Comparison of ENCODE assay signal across 9 cellular contexts in genomic region chr1:201999625-202000238, GRCh38. TPM values are rescaled to one million over a fixed set of nuclear protein-coding genes. Genes with fewer than 3 reads are reported as not detected.
DNase-seq lines count a peak whose midpoint lies in the region; ATAC-seq and TF ChIP-seq lines count a peak whose summit lies in the region.
"Had no signal": no experiment of that assay in that cellular context is flagged by ENCODE, and none has a peak within 500 bp of the region (broad histone marks: within the 10 kb centered on the region; RNA-seq: fewer than 3 reads in every experiment).

No MANE protein-coding gene starts in this region.

- H3K4me1 ChIP-seq in RWPE2 (ENCODE audit: insufficient read depth, poor library complexity, severe bottlenecking) (no peaks in the 10 kb centered on the region), colonic mucosa (no peaks in the 10 kb centered on the region)

- H3K9me3 ChIP-seq in RWPE2 (ENCODE audit: severe bottlenecking): no peaks in the 10 kb centered on the region
- H3K9me3 ChIP-seq in colonic mucosa: no peaks in the 10 kb centered on the region

- H3K9ac ChIP-seq in colonic mucosa (ENCODE audit: low read depth in 2 of 2, low read length in 2 of 2): no peak overlapping the region

- H3K36me3 ChIP-seq in RWPE2 (ENCODE audit: low read depth) (peaks cover 90% of the 10 kb centered on the region), colonic mucosa (peaks cover 16% of the 10 kb centered on the region)

- H3K27me3 ChIP-seq in RWPE2 (ENCODE audit: insufficient read depth, poor library complexity, severe bottlenecking) (no peaks in the 10 kb centered on the region), colonic mucosa (no peaks in the 10 kb centered on the region)

- intact Hi-C loops in colonic mucosa (cut with DNase I): loop anchor here (2.0 kb wide), 1 partner anchor 119 kb away; no protein-coding TSS in a partner anchor

- ATAC-seq in activated CD4-positive, CD25-positive, alpha-beta regulatory T cell treated with anti-CD3 and anti-CD28 coated beads, Interleukin-2, amount 50 U/mL, for 24 hours: peak; percentile 64 to 79
- ATAC-seq in RWPE2 (ENCODE audit: low read depth) (peak; percentile 66), GM21737 (IDR thresholded peaks at IDR 0.05; ENCODE audit: unreplicated experiment) (no peak), HG03457 (IDR thresholded peaks at IDR 0.05; ENCODE audit: unreplicated experiment) (no peak)

- DNase-seq in activated CD4-positive, CD25-positive, alpha-beta regulatory T cell treated with anti-CD3 and anti-CD28 coated beads, Interleukin-2, amount 50 U/mL, for 72 hours: no peak
- peak; percentile 2 for DNase-seq in MV-4-11 (lab: John Stamatoyannopoulos, UW)
- DNase-seq in RWPE2 (ENCODE audit: low spot score): no peak
- DNase-seq in colonic mucosa: no peak
- peak; percentile 57 to 77 for DNase-seq in lung microvascular endothelial cell (ENCODE audit: low read depth in 2 of 2)

- H3K27ac ChIP-seq in RWPE2 (ENCODE audit: poor library complexity, severe bottlenecking) (no peak overlapping the region), colonic mucosa (no peak overlapping the region)

- H3K4me3 ChIP-seq in RWPE2 (ENCODE audit: severe bottlenecking): no peak overlapping the region
- no peak overlapping the region for H3K4me3 ChIP-seq in colonic mucosa

- peak; percentile 79 for TF ChIP-seq CTCF in RWPE2 (IDR thresholded peaks at IDR 0.05; ENCODE audit: poor library complexity, severe bottlenecking)
- peak; percentile 58 for TF ChIP-seq CTCF in colonic mucosa (IDR thresholded peaks at IDR 0.05)

RNA-seq across cellular contexts. Expression of gene ELF3, which starts 10.7 kb away (rescaled TPM):
- total RNA-seq in colonic mucosa (1,000 to 10,000 TPM in 1 of 2 donors, 100 to 1,000 TPM in 1; 749 to 1,162 TPM), lung microvascular endothelial cell (under 0.01 TPM in 1 of 2 replicates, not detected in the other)

RNA-seq across cellular contexts. Expression of gene RNPEP, which starts 17.3 kb away (rescaled TPM):
- total RNA-seq in colonic mucosa (100 to 1,000 TPM; 142 to 147 TPM), lung microvascular endothelial cell (24.2 and 31.2 TPM in 2 replicates)

RNA-seq across cellular contexts. Expression of gene TIMM17A, which starts 44.4 kb away (rescaled TPM):
- total RNA-seq in colonic mucosa (10 to 100 TPM; 63.4 to 84.7 TPM), lung microvascular endothelial cell (47.5 and 49.2 TPM in 2 replicates)

RNA-seq across cellular contexts. Expression of gene LMOD1, which starts 53.4 kb away (rescaled TPM):
- total RNA-seq in colonic mucosa (10 to 100 TPM in 1 of 2 donors, 1 to 10 TPM in 1; 7.6 to 64.5 TPM), lung microvascular endothelial cell (not detected in 2 replicates)
- total RNA-seq: CD8-positive, alpha-beta memory T cell had no signal

Comparison
In these comparisons a context has a peak if more than half of its experiments do, and no peak if none do; other contexts are left out.
1. ATAC-seq: peak in activated CD4-positive, CD25-positive, alpha-beta regulatory T cell treated with anti-CD3 and anti-CD28 coated beads, Interleukin-2, amount 50 U/mL, for 24 hours (2 of 2) and RWPE2 (single experiment); none in GM21737 (single experiment) and HG03457 (single experiment).
2. DNase-seq: peak in MV-4-11 (single experiment) and lung microvascular endothelial cell (2 of 2); none in activated CD4-positive, CD25-positive, alpha-beta regulatory T cell treated with anti-CD3 and anti-CD28 coated beads, Interleukin-2, amount 50 U/mL, for 72 hours (single experiment), RWPE2 (single experiment) and colonic mucosa (single experiment).
3. RNA of gene ELF3, which starts 10.7 kb away (total RNA-seq): 749 to 1,162 TPM in colonic mucosa; under 0.01 TPM in lung microvascular endothelial cell; every median in the first group is over 100 times any median in the second.